Comparison of ENCODE assay signal across 19 cellular contexts in genomic region chr3:57326498-57326897, GRCh38. TPM values are rescaled to one million over a fixed set of nuclear protein-coding genes. Genes with fewer than 3 reads are reported as not detected.
"Had no signal": no experiment of that assay in that cellular context is flagged by ENCODE, and none has a peak within 500 bp of the region (broad histone marks: within the 10 kb centered on the region; RNA-seq: fewer than 3 reads in every experiment).

No MANE protein-coding gene starts in this region.

RNA-seq across cellular contexts. Expression of gene ASB14, which starts 34.0 kb away (rescaled TPM):
- total RNA-seq: activated naive CD4-positive, alpha-beta T cell treated with anti-CD3 and anti-CD28 coated beads for 36 hours; activated naive CD4-positive, alpha-beta T cell treated with anti-CD3 and anti-CD28 coated beads, Interleukin-2, amount 50 U/mL, for 72 hours; activated naive CD8-positive, alpha-beta T cell treated with anti-CD3 and anti-CD28 coated beads for 36 hours; activated naive CD8-positive, alpha-beta T cell treated with anti-CD3 and anti-CD28 coated beads, Interleukin-2, amount 10 ng/mL, durations not matched to agents 7 days and 5 days; activated T-cell treated with anti-CD3 and anti-CD28 coated beads, Interleukin-2, amount 50 U/mL, for 4 hours; activated T-cell treated with anti-CD3 and anti-CD28 coated beads, Interleukin-2, amount 50 U/mL, for 72 hours; activated T-helper 1 cell treated with anti-CD3 and anti-CD28 coated beads, Interleukin-12 subunit alpha, Interleukin-12 subunit beta, Interleukin-2, Interleukin-4 antibody, amounts not matched to agents 30 ng/mL and 10 ng/mL and 1 ng/mL, durations not matched to agents 14 hours and 24 hours and 36 hours; activated T-helper 17 cell treated with anti-CD3 and anti-CD28 coated beads, Interleukin-2, amount 50 U/mL, for 72 hours; activated T-helper 2 cell treated with anti-CD3 and anti-CD28 coated beads, Interferon-gamma antibody, Interleukin-2, Interleukin-4, amounts not matched to agents 10 μg/mL and 5 μg/mL and 100 μg/mL, durations not matched to agents 14 hours and 24 hours and 36 hours; aorta; ascending aorta; astrocyte; body of pancreas; breast epithelium; bronchial epithelial cell; cardiac muscle cell; chondrocyte had no signal
- polyA plus RNA-seq: adipose tissue, adrenal gland had no signal
